ENCODE assay signal across 8 cellular contexts in the genomic region with DNA sequence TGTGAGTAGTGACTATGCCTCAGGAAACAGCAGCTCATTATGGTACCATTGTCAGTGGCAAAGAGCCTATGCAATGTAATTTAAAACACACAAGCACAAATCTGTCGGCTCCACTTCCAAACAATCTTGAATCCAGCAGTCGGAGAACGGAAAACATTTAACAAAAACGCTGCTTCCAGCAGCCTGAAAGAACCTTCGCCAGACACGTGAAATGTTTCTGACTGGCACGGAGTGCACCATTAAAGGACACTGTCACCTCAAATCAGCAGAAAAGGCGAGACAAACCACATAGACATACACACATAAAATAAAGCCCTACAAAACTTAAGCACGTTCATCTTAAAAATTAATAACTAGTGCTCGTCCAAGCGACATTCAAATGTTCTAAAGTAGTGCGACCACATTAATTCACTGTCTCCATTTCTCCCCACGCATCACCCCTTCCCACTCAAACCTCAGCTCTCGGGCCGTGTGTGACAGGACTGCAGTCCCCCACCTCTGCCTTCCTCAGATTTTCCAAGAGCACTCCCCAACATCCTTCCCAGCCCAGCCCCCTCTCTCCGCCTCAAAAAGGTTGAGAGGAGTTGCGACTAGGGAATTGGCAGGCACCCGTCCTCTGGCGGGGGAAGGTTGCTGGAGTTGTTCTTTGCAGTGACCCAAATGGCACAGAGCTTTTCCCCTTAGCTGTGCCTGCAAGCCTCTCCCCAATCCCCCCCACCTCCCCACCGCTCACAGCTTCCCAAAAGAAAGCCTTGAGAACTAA. TPM values are rescaled to one million over a fixed set of nuclear protein-coding genes. Genes with fewer than 3 reads are reported as not detected.
DNase-seq lines count a peak whose midpoint lies in the region; ATAC-seq and TF ChIP-seq lines count a peak whose summit lies in the region.

No MANE protein-coding gene starts in this region.

- H3K27ac ChIP-seq in RWPE2 (ENCODE audit: poor library complexity, severe bottlenecking) = peak overlapping the region; percentile 59
- H3K27ac ChIP-seq in dorsolateral prefrontal cortex = peak overlapping the region; percentile 32 to 98 (median 93)

- H3K27ac Mint-ChIP-seq in activated T-cell treated with anti-CD3 and anti-CD28 coated beads, Interleukin-2, amount 50 U/mL, for 24 hours = no peak overlapping the region
- no peak overlapping the region for H3K27ac Mint-ChIP-seq in stimulated activated naive CD8-positive, alpha-beta T cell treated with anti-CD3 and anti-CD28 coated beads, Interleukin-15, amount 100 ng/mL, for 72 hours

- no peak overlapping the region for H3K4me3 Mint-ChIP-seq in activated T-cell treated with anti-CD3 and anti-CD28 coated beads, Interleukin-2, amount 50 U/mL, for 4 hours
- no peak overlapping the region for H3K4me3 Mint-ChIP-seq in activated T-cell treated with anti-CD3 and anti-CD28 coated beads, Interleukin-2, amount 50 U/mL, for 24 hours
- H3K4me3 Mint-ChIP-seq in stimulated activated naive CD8-positive, alpha-beta T cell treated with anti-CD3 and anti-CD28 coated beads, Interleukin-15, amount 100 ng/mL, for 72 hours = no peak overlapping the region

- H3K9me3 ChIP-seq in RWPE2 (ENCODE audit: severe bottlenecking) = no peaks in the 10 kb centered on the region

- 0% methylated on average over 20 of the region's 20 CpGs for WGBS in lower leg skin, 2 donors

- DNase-seq in activated T-cell treated with anti-CD3 and anti-CD28 coated beads, Interleukin-2, amount 50 U/mL, for 4 hours = peak; percentile 14
- DNase-seq in activated T-cell treated with anti-CD3 and anti-CD28 coated beads, Interleukin-2, amount 50 U/mL, for 24 hours = no peak
- DNase-seq in RWPE2 (ENCODE audit: low spot score) (no peak), dorsolateral prefrontal cortex (peak in 8 of 10 donors; percentile 40 to 68 (median 51)), lower leg skin (ENCODE audit: low spot score in 2 of 2) (peak in 1 of 2 donors; percentile 59), activated gamma-delta T cell treated with Interleukin-2 at 50 U/mL for 16 hours (no peak)
- peak; percentile 15 to 16 for DNase-seq in stimulated activated naive CD8-positive, alpha-beta T cell treated with anti-CD3 and anti-CD28 coated beads, Interleukin-15, amount 100 ng/mL, for 72 hours

- ATAC-seq in activated T-cell treated with anti-CD3 and anti-CD28 coated beads, Interleukin-2, amount 50 U/mL, for 4 hours = peak; percentile 1 to 10
- ATAC-seq in RWPE2 (ENCODE audit: low read depth) = peak; percentile 0; the same call in 1 of the 3 replicates
- ATAC-seq in stimulated activated naive CD8-positive, alpha-beta T cell treated with anti-CD3 and anti-CD28 coated beads, Interleukin-15, amount 100 ng/mL, for 72 hours = peak; percentile 8
- ATAC-seq in GM18909 (IDR thresholded peaks at IDR 0.05; ENCODE audit: poor library complexity, unreplicated experiment) = no peak

- H3K27me3 ChIP-seq in RWPE2 (ENCODE audit: insufficient read depth, poor library complexity, severe bottlenecking) = no peaks in the 10 kb centered on the region
- no peaks in the 10 kb centered on the region for H3K27me3 ChIP-seq in dorsolateral prefrontal cortex

- TF ChIP-seq CTCF in RWPE2 (IDR thresholded peaks at IDR 0.05; ENCODE audit: poor library complexity, severe bottlenecking) (no peak), dorsolateral prefrontal cortex (IDR thresholded peaks at IDR 0.05 in 54 of 56, conservative IDR thresholded peaks at IDR 0.05 in 2 of 56; ENCODE audit: low read depth in 1 of 56, partially characterized antibody in 56 of 56) (peak in 2 of 56 donors; percentile 8), lower leg skin (IDR thresholded peaks at IDR 0.05) (no peak)

- peak overlapping the region; percentile 58 for H3K4me3 ChIP-seq in RWPE2 (ENCODE audit: severe bottlenecking)
- H3K4me3 ChIP-seq in dorsolateral prefrontal cortex = peak overlapping the region; percentile 61 to 96 (median 86)
- peak overlapping the region; percentile 34 for H3K4me3 ChIP-seq in lower leg skin (ENCODE audit: low read depth, poor library complexity, severe bottlenecking)

- peaks cover 15% of the 10 kb centered on the region for H3K4me1 ChIP-seq in RWPE2 (ENCODE audit: insufficient read depth, poor library complexity, severe bottlenecking)

- H3K9me3 Mint-ChIP-seq in activated T-cell treated with anti-CD3 and anti-CD28 coated beads, Interleukin-2, amount 50 U/mL, for 4 hours = no peaks in the 10 kb centered on the region
- H3K9me3 Mint-ChIP-seq in activated T-cell treated with anti-CD3 and anti-CD28 coated beads, Interleukin-2, amount 50 U/mL, for 24 hours = no peaks in the 10 kb centered on the region
- no peaks in the 10 kb centered on the region for H3K9me3 Mint-ChIP-seq in stimulated activated naive CD8-positive, alpha-beta T cell treated with anti-CD3 and anti-CD28 coated beads, Interleukin-15, amount 100 ng/mL, for 72 hours

- H3K4me1 Mint-ChIP-seq in activated T-cell treated with anti-CD3 and anti-CD28 coated beads, Interleukin-2, amount 50 U/mL, for 4 hours (ENCODE audit: low read depth) = peaks cover 26% of the 10 kb centered on the region
- H3K4me1 Mint-ChIP-seq in activated T-cell treated with anti-CD3 and anti-CD28 coated beads, Interleukin-2, amount 50 U/mL, for 24 hours (ENCODE audit: low read depth) = peaks cover 38% of the 10 kb centered on the region
- H3K4me1 Mint-ChIP-seq in stimulated activated naive CD8-positive, alpha-beta T cell treated with anti-CD3 and anti-CD28 coated beads, Interleukin-15, amount 100 ng/mL, for 72 hours = peaks cover 58% of the 10 kb centered on the region

- H3K36me3 Mint-ChIP-seq in activated T-cell treated with anti-CD3 and anti-CD28 coated beads, Interleukin-2, amount 50 U/mL, for 4 hours (ENCODE audit: insufficient read depth) = peaks cover 15% of the 10 kb centered on the region
- H3K36me3 Mint-ChIP-seq in activated T-cell treated with anti-CD3 and anti-CD28 coated beads, Interleukin-2, amount 50 U/mL, for 24 hours (ENCODE audit: low read depth) = peaks cover 24% of the 10 kb centered on the region

- H3K36me3 ChIP-seq in RWPE2 (ENCODE audit: low read depth) = peaks cover 28% of the 10 kb centered on the region

- TF ChIP-seq POLR2A in lower leg skin (IDR thresholded peaks at IDR 0.05) = no peak

- intact Hi-C loops in dorsolateral prefrontal cortex (cut with DNase I) = loop anchor here (1.0 to 5.0 kb wide), 10 partner anchors 36 to 354 kb away; partner anchors contain the start of genes CCDC90B (in 2 of the 2), DDIAS (in 2 of the 2), PRCP (in 2 of the 2) and ANKRD42 (in 1 of the 2)
- intact Hi-C loops in lower leg skin (cut with DNase I; ENCODE audit: low total_unique reads) = no loop called here

- no peaks in the 10 kb centered on the region for H3K27me3 Mint-ChIP-seq in activated T-cell treated with anti-CD3 and anti-CD28 coated beads, Interleukin-2, amount 50 U/mL, for 4 hours (ENCODE audit: low read depth)
- no peaks in the 10 kb centered on the region for H3K27me3 Mint-ChIP-seq in activated T-cell treated with anti-CD3 and anti-CD28 coated beads, Interleukin-2, amount 50 U/mL, for 24 hours
- no peaks in the 10 kb centered on the region for H3K27me3 Mint-ChIP-seq in stimulated activated naive CD8-positive, alpha-beta T cell treated with anti-CD3 and anti-CD28 coated beads, Interleukin-15, amount 100 ng/mL, for 72 hours

RNA-seq across cellular contexts. Expression of gene RAB30, which starts 0.6 kb away (rescaled TPM):
- total RNA-seq in activated T-cell treated with anti-CD3 and anti-CD28 coated beads, Interleukin-2, amount 50 U/mL, for 4 hours = 10 to 100 TPM; 10.5 to 12.4 (median 11.3) TPM
- 100 to 1,000 TPM in 7 of 120 experiments, 10 to 100 TPM in 113; 47.5 to 117 (median 77.0) TPM for total RNA-seq in dorsolateral prefrontal cortex
- 10 to 100 TPM; 13.4 to 53.9 (median 25.7) TPM for total RNA-seq in lower leg skin

Comparison
In these comparisons a context has a peak if more than half of its experiments do, and no peak if none do; other contexts are left out.
1. DNase-seq: peak in activated T-cell treated with anti-CD3 and anti-CD28 coated beads, Interleukin-2, amount 50 U/mL, for 4 hours (single experiment), dorsolateral prefrontal cortex (8 of 10) and stimulated activated naive CD8-positive, alpha-beta T cell treated with anti-CD3 and anti-CD28 coated beads, Interleukin-15, amount 100 ng/mL, for 72 hours (2 of 2); none in activated T-cell treated with anti-CD3 and anti-CD28 coated beads, Interleukin-2, amount 50 U/mL, for 24 hours (single experiment), RWPE2 (single experiment) and activated gamma-delta T cell treated with Interleukin-2 at 50 U/mL for 16 hours (single experiment).
2. H3K4me3 ChIP-seq: peak in every context shown above with its lines; median percentile 86 in dorsolateral prefrontal cortex; 58 in RWPE2; 34 in lower leg skin.